In genomic region chr17:41782142-41782541, GRCh38 we compare ENCODE assay signal across 10 cellular contexts. TPM values are rescaled to one million over a fixed set of nuclear protein-coding genes. Genes with fewer than 3 reads are reported as not detected.
DNase-seq lines count a peak whose midpoint lies in the region; ATAC-seq, FAIRE-seq and TF ChIP-seq lines count a peak whose summit lies in the region.
"Had no signal": no experiment of that assay in that cellular context is flagged by ENCODE, and none has a peak within 500 bp of the region (broad histone marks: within the 10 kb centered on the region; RNA-seq: fewer than 3 reads in every experiment).

No MANE protein-coding gene starts in this region.

- no peak overlapping the region for H3K56ac ChIP-seq in H1 (replicated peaks; ENCODE audit: insufficient read length, low read depth, low read length)

- H3K4ac ChIP-seq in H1 (replicated peaks; ENCODE audit: insufficient read length, low read depth, low read length): peak overlapping the region; percentile 70

- peak overlapping the region; percentile 30 for H2BK5ac ChIP-seq in H1 (ENCODE audit: low read depth, low read length)

- TF ChIP-seq CTCF in HCT116 (IDR thresholded peaks at IDR 0.05 in 2 of 3, conservative IDR thresholded peaks at IDR 0.05 in 1 of 3; ENCODE audit: borderline replicate concordance in 1 of 3, insufficient read depth in 1 of 3, low read depth in 2 of 3, low read length in 2 of 3): no peak
- TF ChIP-seq CTCF in H1 (IDR thresholded peaks at IDR 0.05; ENCODE audit: control extremely low read depth in 1 of 3, insufficient read depth in 1 of 3, low read depth in 1 of 3, low read length in 3 of 3): no peak
- TF ChIP-seq CTCF in lower lobe of right lung (IDR thresholded peaks at IDR 0.05): no peak
- TF ChIP-seq CTCF in spleen (IDR thresholded peaks at IDR 0.05 in 8 of 11, conservative IDR thresholded peaks at IDR 0.05 in 3 of 11): no peak
- TF ChIP-seq CTCF in GM20000 (IDR thresholded peaks at IDR 0.05; ENCODE audit: extremely low read depth, missing control alignments): no peak

- no TSS peak for BruUV-seq in HCT116 (replicated peaks; lab: Mats Ljungman, UMichigan)

- H3K27ac ChIP-seq in HCT116 (ENCODE audit: low read depth, low read length) (peak overlapping the region; percentile 7; the same call in 1 of the 2 replicates), H1 (ENCODE audit: low read depth, low read length) (no peak overlapping the region), lower lobe of right lung (peak overlapping the region; percentile 56), spleen (peak overlapping the region in 5 of 8 donors; percentile 22 to 51 (median 36))

- no peaks in the 10 kb centered on the region for H3K9me3 ChIP-seq in HCT116 (ENCODE audit: control insufficient read depth in 1 of 2, insufficient read depth in 1 of 2, low read depth in 1 of 2, low read length in 2 of 2)
- H3K9me3 ChIP-seq in H1 (ENCODE audit: insufficient read depth in 2 of 2, low read depth in 1 of 2, low read length in 1 of 2): no peaks in the 10 kb centered on the region
- no peaks in the 10 kb centered on the region for H3K9me3 ChIP-seq in lower lobe of right lung
- no peaks in the 10 kb centered on the region for H3K9me3 ChIP-seq in spleen
- H3K9me3 ChIP-seq: adrenal gland had no signal

- peak overlapping the region; percentile 43; the same call in 1 of the 2 replicates for H4K8ac ChIP-seq in H1 (ENCODE audit: extremely low read depth, insufficient read depth, low read length)

- TF ChIP-seq RAD21 in HCT116 (IDR thresholded peaks at IDR 0.05; ENCODE audit: low read depth): no peak
- no peak for TF ChIP-seq RAD21 in H1 (IDR thresholded peaks at IDR 0.05 in 1 of 2, conservative IDR thresholded peaks at IDR 0.05 in 1 of 2; ENCODE audit: low read depth in 2 of 2, low read length in 2 of 2)

- no peak overlapping the region for H3K4me3 ChIP-seq in HCT116 (replicated peaks in 1 of 2; ENCODE audit: low read depth in 1 of 2, low read length in 2 of 2)
- no peak overlapping the region for H3K4me3 ChIP-seq in H1 (ENCODE audit: extremely low read depth in 1 of 4, insufficient read depth in 2 of 4, low read depth in 3 of 4, low read length in 4 of 4)
- no peak overlapping the region for H3K4me3 ChIP-seq in lower lobe of right lung
- no peak overlapping the region for H3K4me3 ChIP-seq in spleen
- H3K4me3 ChIP-seq: adrenal gland had no signal

- ATAC-seq in HCT116 (no peak), lower lobe of right lung (no peak)

- peak overlapping the region; percentile 48; the same call in 1 of the 2 replicates for H3K18ac ChIP-seq in H1 (ENCODE audit: extremely low read depth, low read length)

- H4K91ac ChIP-seq in H1 (replicated peaks; ENCODE audit: insufficient read length, low read length): peak overlapping the region; percentile 39

- H2BK12ac ChIP-seq in H1 (ENCODE audit: low read depth, low read length): peak overlapping the region; percentile 68; the same call in 1 of the 2 replicates

- no peak overlapping the region for H2BK120ac ChIP-seq in H1 (replicated peaks; ENCODE audit: low read depth, low read length)

- CTCF ChIA-PET in HCT116 (lab: Charles Lee): interaction anchor here (0.7 kb wide), 1 partner anchor 30 kb away, joined by 3 read pairs; the partner anchor contains the start of gene P3H4
- CTCF ChIA-PET in H1 (lab: Charles Lee; ENCODE audit: partially characterized antibody): interaction anchor here (1.4 to 6.8 kb wide), 4 partner anchors 13 to 44 kb away, joined by 5 to 55 read pairs (median 6); partner anchors contain the start of gene P3H4

- RAD21 ChIA-PET in HCT116 (lab: Charles Lee; ENCODE audit: low non-redundant PET in 1 of 2, low total read pairs in 2 of 2, uncharacterized antibody in 2 of 2, unreplicated experiment in 2 of 2): no interaction called here

- H3K4me1 ChIP-seq in HCT116 (ENCODE audit: control insufficient read depth in 1 of 2, insufficient read depth in 2 of 2, low read length in 2 of 2) (peaks cover 55 to 85% of the 10 kb centered on the region in 2 experiments), H1 (replicated peaks in 1 of 4; ENCODE audit: control insufficient read depth in 3 of 4, insufficient read depth in 4 of 4, low read length in 3 of 4) (peaks cover 2 to 27% (median 16%) of the 10 kb centered on the region in 4 experiments), lower lobe of right lung (peaks cover 74% of the 10 kb centered on the region), spleen (peaks cover 27 to 96% (median 61%) of the 10 kb centered on the region in 6 donors)

- H2BK15ac ChIP-seq in H1 (ENCODE audit: low read length): peak overlapping the region; percentile 72

- H2AK5ac ChIP-seq in H1 (ENCODE audit: low read depth, low read length): peak overlapping the region; percentile 48; the same call in 1 of the 2 replicates

- no peaks in the 10 kb centered on the region for H3K9me2 ChIP-seq in HCT116 (ENCODE audit: insufficient read depth)

- H3K9ac ChIP-seq in HCT116 (ENCODE audit: low read length) (no peak overlapping the region), H1 (replicated peaks in 1 of 4; ENCODE audit: extremely low read depth in 1 of 4, low read depth in 3 of 4, low read length in 3 of 4) (no peak overlapping the region)

- intact Hi-C loops in HCT116 (cut with micrococcal nuclease): no loop called here
- intact Hi-C loops in lower lobe of right lung (cut with DNase I): no loop called here
- intact Hi-C loops in spleen (cut with DNase I; ENCODE audit: low total_unique reads): no loop called here

- no peak overlapping the region for H2BK20ac ChIP-seq in H1 (ENCODE audit: low read length)

- H3K14ac ChIP-seq in H1 (ENCODE audit: insufficient read length): no peak overlapping the region

- H3K36me3 ChIP-seq in HCT116 (ENCODE audit: control insufficient read depth in 1 of 2, insufficient read depth in 2 of 2, low read length in 2 of 2) (no peaks in the 10 kb centered on the region), H1 (ENCODE audit: control insufficient read depth in 2 of 4, insufficient read depth in 4 of 4, low read length in 3 of 4) (no peaks in the 10 kb centered on the region), lower lobe of right lung (no peaks in the 10 kb centered on the region), spleen (no peaks in the 10 kb centered on the region)
- H3K36me3 ChIP-seq: adrenal gland had no signal

- POLR2A ChIA-PET in HCT116 (lab: Charles Lee): no interaction called here
- POLR2A ChIA-PET in H1 (lab: Charles Lee; ENCODE audit: partially characterized antibody): interaction anchor here (0.6 to 9.3 kb wide), 6 partner anchors 12 to 92 kb away, joined by 3 to 84 read pairs (median 5); partner anchors contain the start of gene EIF1

- H2AFZ ChIP-seq in HCT116 (ENCODE audit: low read depth, low read length, poor library complexity, severe bottlenecking) (no peak overlapping the region), H1 (ENCODE audit: low read length) (no peak overlapping the region)

- WGBS in H1 (ENCODE audit: extremely low coverage in 1 of 2, insufficient coverage in 1 of 2, insufficient read length in 1 of 2, insufficient replicate concordance in 2 of 2, low coverage in 1 of 2, low lambda C conversion rate in 2 of 2, missing lambda C conversion rate in 1 of 2), 2 experiments: 85% methylated on average over 4 of the region's 4 CpGs; no CpG with 5 or more reads in 1 of the 2 experiments
- 46 to 65% (median 54%) methylated on average over 3 to 4 of the region's 4 CpGs for WGBS in spleen, 5 donors

- H3K79me2 ChIP-seq in HCT116 (ENCODE audit: insufficient read depth, low read length): peaks cover 80% of the 10 kb centered on the region
- peaks cover 0 to 54% of the 10 kb centered on the region in 2 experiments; a peak in 3 of 4 replicates for H3K79me2 ChIP-seq in H1 (ENCODE audit: control insufficient read depth in 1 of 2, insufficient read depth in 2 of 2, low read length in 2 of 2)

- no peak overlapping the region for H3K23ac ChIP-seq in H1 (ENCODE audit: insufficient read length)

- H3K4me2 ChIP-seq in HCT116 (ENCODE audit: low read length): no peak overlapping the region
- no peak overlapping the region for H3K4me2 ChIP-seq in H1 (ENCODE audit: insufficient read depth in 1 of 2, low read depth in 2 of 2, low read length in 2 of 2)

- DNase-seq in HCT116 (ENCODE audit: low read depth, low spot score) (no peak), H1 (ENCODE audit: low read depth in 1 of 2, low spot score in 2 of 2) (no peak), lower lobe of right lung (no peak), spleen (no peak), dermis blood vessel endothelial cell (no peak), NOMO-1 treated with dmso at 0.1 percent for 144 hours (lab: John Stamatoyannopoulos, UW; ENCODE audit: unreplicated experiment) (no peak), DMS53 (lab: John Stamatoyannopoulos, UW) (no peak), GM20000 (ENCODE audit: low spot score) (no peak)
- DNase-seq: effector CD8-positive, alpha-beta T cell had no signal

- no peak overlapping the region for H4K5ac ChIP-seq in H1 (ENCODE audit: insufficient read length, low read depth, low read length)

- no peak for TF ChIP-seq EP300 in H1 (IDR thresholded peaks at IDR 0.05; ENCODE audit: borderline replicate concordance in 1 of 2, low read depth in 2 of 2, low read length in 2 of 2)

- no peaks in the 10 kb centered on the region for H3K27me3 ChIP-seq in HCT116 (ENCODE audit: insufficient read depth, low read length)
- H3K27me3 ChIP-seq in H1 (replicated peaks in 1 of 4; ENCODE audit: control insufficient read depth in 3 of 4, extremely low read depth in 1 of 4, insufficient read depth in 3 of 4, low read length in 3 of 4): no peaks in the 10 kb centered on the region
- H3K27me3 ChIP-seq in lower lobe of right lung (ENCODE audit: low read depth): no peaks in the 10 kb centered on the region
- H3K27me3 ChIP-seq in spleen (replicated peaks in 1 of 7): peaks cover 0 to 55% (median 19%) of the 10 kb centered on the region in 7 donors
- H3K27me3 ChIP-seq: adrenal gland had no signal

- H3K79me1 ChIP-seq in H1 (ENCODE audit: low read depth, low read length): peaks cover 13% of the 10 kb centered on the region

- H4K20me1 ChIP-seq in HCT116 (ENCODE audit: insufficient read depth): no peaks in the 10 kb centered on the region
- H4K20me1 ChIP-seq in H1 (replicated peaks in 1 of 2; ENCODE audit: control insufficient read depth in 1 of 2, insufficient read depth in 2 of 2, low read length in 2 of 2): peaks cover 0 to 8% of the 10 kb centered on the region in 2 experiments

- no peak for TF ChIP-seq POLR2A in HCT116 (IDR thresholded peaks at IDR 0.05; ENCODE audit: borderline replicate concordance, extremely low read depth, insufficient read depth, insufficient read length)
- no peak for TF ChIP-seq POLR2A in H1 (IDR thresholded peaks at IDR 0.05; ENCODE audit: control extremely low read depth in 1 of 2, low read depth in 2 of 2, low read length in 2 of 2)
- TF ChIP-seq POLR2A in spleen (IDR thresholded peaks at IDR 0.05): no peak

- no peak for FAIRE-seq in H1 (lab: Jason Lieb, UNC)

- H3K23me2 ChIP-seq in H1 (ENCODE audit: low read depth, low read length): peaks cover 16% of the 10 kb centered on the region

RNA-seq across cellular contexts. Expression of gene JUP, which starts 4.4 kb away (rescaled TPM):
- total RNA-seq in HCT116 (2021; ENCODE audit: unreplicated experiment): 224 TPM
- 322 and 372 TPM in 2 replicates for polyA plus RNA-seq in HCT116 (2012)
- total RNA-seq in H1 (2021; fragmentation: NEBNext Ultra II Directional; extraction: Animal tissue kit (Norgen Biotek cat#: 25700)): 98.6 and 102 TPM in 2 replicates
- 62.8 and 125 TPM in 2 replicates for polyA plus RNA-seq in H1 (2011; rRNA removed)
- 34.7 TPM for polyA plus RNA-seq in H1 (2011; cell fraction: cytosol; rRNA removed)
- 89.8 TPM for polyA plus RNA-seq in H1 (2011; cell fraction: nucleus; rRNA removed)
- polyA plus RNA-seq in H1 (2012, experiment 1 of 2): 68.9 to 108 TPM (median 102 TPM) in 4 replicates
- polyA plus RNA-seq in H1 (2012, experiment 2 of 2): 109 TPM
- polyA plus RNA-seq in H1 (2013, experiment 1 of 2): 70.1 TPM
- 65.1 TPM for polyA plus RNA-seq in H1 (2013, experiment 2 of 2)
- 44.2 and 46.8 TPM in 2 replicates for polyA minus RNA-seq in H1 (2011; rRNA and poly(A)+ RNA removed)
- 76.7 TPM for polyA minus RNA-seq in H1 (2011; cell fraction: cytosol; rRNA and poly(A)+ RNA removed)
- 48.4 TPM for polyA minus RNA-seq in H1 (2011; cell fraction: nucleus; rRNA and poly(A)+ RNA removed)
- total RNA-seq in lower lobe of right lung: 92.5 TPM
- total RNA-seq in spleen: 10 to 100 TPM; 17.3 to 73.1 (median 45.3) TPM
- polyA plus RNA-seq in spleen: 10 to 100 TPM; 13.7 to 17.4 (median 14.3) TPM
- 416 and 862 TPM in 2 replicates for total RNA-seq in dermis blood vessel endothelial cell

RNA-seq across cellular contexts. Expression of gene P3H4, which starts 29.6 kb away (rescaled TPM):
- total RNA-seq in HCT116 (2021; ENCODE audit: unreplicated experiment): 23.4 TPM
- polyA plus RNA-seq in HCT116 (2012): 17.4 and 22.0 TPM in 2 replicates
- 22.6 and 23.4 TPM in 2 replicates for total RNA-seq in H1 (2021; fragmentation: NEBNext Ultra II Directional; extraction: Animal tissue kit (Norgen Biotek cat#: 25700))
- polyA plus RNA-seq in H1 (2011; rRNA removed): 26.7 and 36.6 TPM in 2 replicates
- polyA plus RNA-seq in H1 (2011; cell fraction: cytosol; rRNA removed): 32.3 TPM
- 26.2 TPM for polyA plus RNA-seq in H1 (2011; cell fraction: nucleus; rRNA removed)
- polyA plus RNA-seq in H1 (2012, experiment 1 of 2): 19.2 to 25.6 TPM (median 23.3 TPM) in 4 replicates
- 18.1 TPM for polyA plus RNA-seq in H1 (2012, experiment 2 of 2)
- polyA plus RNA-seq in H1 (2013, experiment 1 of 2): 27.7 TPM
- 29.1 TPM for polyA plus RNA-seq in H1 (2013, experiment 2 of 2)
- polyA minus RNA-seq in H1 (2011; rRNA and poly(A)+ RNA removed): 13.9 and 14.4 TPM in 2 replicates
- polyA minus RNA-seq in H1 (2011; cell fraction: cytosol; rRNA and poly(A)+ RNA removed): 22.9 TPM
- 22.3 TPM for polyA minus RNA-seq in H1 (2011; cell fraction: nucleus; rRNA and poly(A)+ RNA removed)
- total RNA-seq in lower lobe of right lung: 9.2 TPM
- 1 to 10 TPM; 5.5 to 7.1 (median 6.0) TPM for total RNA-seq in spleen
- polyA plus RNA-seq in spleen: 1 to 10 TPM; 3.3 to 5.1 (median 3.5) TPM
- total RNA-seq in dermis blood vessel endothelial cell: 65.4 and 79.3 TPM in 2 replicates

RNA-seq across cellular contexts. Expression of gene FKBP10, which starts 30.7 kb away (rescaled TPM):
- 78.5 TPM for total RNA-seq in HCT116 (2021; ENCODE audit: unreplicated experiment)
- 70.0 and 93.6 TPM in 2 replicates for polyA plus RNA-seq in HCT116 (2012)
- 173 and 179 TPM in 2 replicates for total RNA-seq in H1 (2021; fragmentation: NEBNext Ultra II Directional; extraction: Animal tissue kit (Norgen Biotek cat#: 25700))
- polyA plus RNA-seq in H1 (2011; rRNA removed): 283 and 410 TPM in 2 replicates
- 347 TPM for polyA plus RNA-seq in H1 (2011; cell fraction: cytosol; rRNA removed)
- 1,193 TPM for polyA plus RNA-seq in H1 (2011; cell fraction: nucleus; rRNA removed)
- polyA plus RNA-seq in H1 (2012, experiment 1 of 2): 206 to 277 TPM (median 242 TPM) in 4 replicates
- 146 TPM for polyA plus RNA-seq in H1 (2012, experiment 2 of 2)
- polyA plus RNA-seq in H1 (2013, experiment 1 of 2): 233 TPM
- 222 TPM for polyA plus RNA-seq in H1 (2013, experiment 2 of 2)
- polyA minus RNA-seq in H1 (2011; rRNA and poly(A)+ RNA removed): 102 and 130 TPM in 2 replicates
- 115 TPM for polyA minus RNA-seq in H1 (2011; cell fraction: cytosol; rRNA and poly(A)+ RNA removed)
- 148 TPM for polyA minus RNA-seq in H1 (2011; cell fraction: nucleus; rRNA and poly(A)+ RNA removed)
- total RNA-seq in lower lobe of right lung: 27.4 TPM
- 10 to 100 TPM; 14.8 to 30.8 (median 16.7) TPM for total RNA-seq in spleen
- 10 to 100 TPM in 1 of 3 donors, 1 to 10 TPM in 2; 9.6 to 18.9 (median 9.9) TPM for polyA plus RNA-seq in spleen
- 186 and 244 TPM in 2 replicates for total RNA-seq in dermis blood vessel endothelial cell

RNA-seq across cellular contexts. Expression of gene HAP1, which starts 47.7 kb away (rescaled TPM):
- total RNA-seq in HCT116 (2021; ENCODE audit: unreplicated experiment) (3.4 TPM), lower lobe of right lung (0.62 TPM), spleen (1 to 10 TPM in 5 of 7 donors, under 1 TPM in 2; 0.83 to 8.4 (median 1.7) TPM), dermis blood vessel endothelial cell (0.23 and 0.68 TPM in 2 replicates)
- 2.1 and 3.8 TPM in 2 replicates for polyA plus RNA-seq in HCT116 (2012)
- 3.6 and 3.8 TPM in 2 replicates for total RNA-seq in H1 (2021; fragmentation: NEBNext Ultra II Directional; extraction: Animal tissue kit (Norgen Biotek cat#: 25700))
- polyA plus RNA-seq in H1 (2011; rRNA removed) (2.3 and 3.4 TPM in 2 replicates), spleen (under 1 TPM; 0.33 to 0.58 (median 0.54) TPM)
- 2.9 TPM for polyA plus RNA-seq in H1 (2011; cell fraction: cytosol; rRNA removed)
- 10.6 TPM for polyA plus RNA-seq in H1 (2011; cell fraction: nucleus; rRNA removed)
- 2.4 to 3.6 TPM (median 2.8 TPM) in 4 replicates for polyA plus RNA-seq in H1 (2012, experiment 1 of 2)
- 1.9 TPM for polyA plus RNA-seq in H1 (2012, experiment 2 of 2)
- polyA plus RNA-seq in H1 (2013, experiment 1 of 2): 1.8 TPM
- polyA plus RNA-seq in H1 (2013, experiment 2 of 2): 1.5 TPM
- polyA minus RNA-seq in H1 (2011; rRNA and poly(A)+ RNA removed): 0.80 and 1.3 TPM in 2 replicates
- 0.66 TPM for polyA minus RNA-seq in H1 (2011; cell fraction: cytosol; rRNA and poly(A)+ RNA removed)
- 2.6 TPM for polyA minus RNA-seq in H1 (2011; cell fraction: nucleus; rRNA and poly(A)+ RNA removed)

RNA-seq across cellular contexts. Expression of gene NT5C3B, which starts 53.9 kb away (rescaled TPM):
- total RNA-seq in HCT116 (2021; ENCODE audit: unreplicated experiment): 110 TPM
- 83.7 and 114 TPM in 2 replicates for polyA plus RNA-seq in HCT116 (2012)
- 68.7 and 71.4 TPM in 2 replicates for total RNA-seq in H1 (2021; fragmentation: NEBNext Ultra II Directional; extraction: Animal tissue kit (Norgen Biotek cat#: 25700))
- polyA plus RNA-seq in H1 (2011; rRNA removed): 86.9 and 94.5 TPM in 2 replicates
- polyA plus RNA-seq in H1 (2011; cell fraction: cytosol; rRNA removed): 101 TPM
- polyA plus RNA-seq in H1 (2011; cell fraction: nucleus; rRNA removed): 76.7 TPM
- polyA plus RNA-seq in H1 (2012, experiment 1 of 2): 64.8 to 85.1 TPM (median 79.0 TPM) in 4 replicates
- 93.2 TPM for polyA plus RNA-seq in H1 (2012, experiment 2 of 2)
- 59.6 TPM for polyA plus RNA-seq in H1 (2013, experiment 1 of 2)
- polyA plus RNA-seq in H1 (2013, experiment 2 of 2): 59.2 TPM
- 54.5 and 69.3 TPM in 2 replicates for polyA minus RNA-seq in H1 (2011; rRNA and poly(A)+ RNA removed)
- polyA minus RNA-seq in H1 (2011; cell fraction: cytosol; rRNA and poly(A)+ RNA removed): 34.0 TPM
- polyA minus RNA-seq in H1 (2011; cell fraction: nucleus; rRNA and poly(A)+ RNA removed): 47.8 TPM
- 32.0 TPM for total RNA-seq in lower lobe of right lung
- total RNA-seq in spleen: 10 to 100 TPM; 17.0 to 43.9 (median 26.0) TPM
- polyA plus RNA-seq in spleen: 10 to 100 TPM; 38.9 to 62.7 (median 60.9) TPM
- 53.0 and 102 TPM in 2 replicates for total RNA-seq in dermis blood vessel endothelial cell
